In the genomic region with DNA sequence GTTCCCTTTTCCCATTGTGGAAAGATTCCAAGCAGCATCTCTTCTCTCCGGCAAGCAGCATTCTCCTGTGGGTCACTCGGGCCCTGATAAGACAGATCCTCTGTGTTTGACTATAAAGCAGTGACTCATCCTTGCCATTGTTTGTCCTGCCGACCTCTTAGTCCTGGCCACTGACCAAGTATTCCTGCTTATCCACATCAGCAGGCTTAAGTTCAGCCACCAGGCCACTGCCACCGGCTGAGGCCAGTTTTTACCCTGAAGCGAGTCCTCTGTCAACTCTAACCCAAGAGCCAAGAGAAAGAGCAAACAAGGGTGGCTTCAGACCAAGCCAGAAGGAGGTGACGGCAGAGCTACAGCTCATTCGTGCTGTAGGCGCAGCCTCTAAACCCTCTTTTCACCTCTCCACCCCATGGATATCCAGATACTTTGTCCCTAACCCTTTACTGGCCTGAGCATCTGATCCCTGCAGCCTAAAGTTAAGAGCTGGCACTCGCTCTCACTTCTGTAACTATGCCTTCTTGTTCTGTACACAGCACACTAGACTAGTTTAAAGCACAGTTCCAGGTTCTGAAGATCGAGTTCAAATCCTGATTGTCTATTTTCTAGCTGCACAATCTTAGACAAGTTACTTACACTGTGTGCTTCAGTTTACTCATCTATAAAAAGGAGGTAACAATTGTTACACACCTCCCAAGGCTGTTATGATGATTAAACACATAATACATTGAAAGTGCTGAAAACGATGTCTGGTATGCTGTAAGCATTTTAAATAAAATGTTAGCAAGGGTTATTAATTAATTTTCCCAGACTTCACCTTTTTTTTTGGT, we compare ENCODE assay signal across 1 cellular context.
TF ChIP-seq lines count a peak whose summit lies in the region.

No MANE protein-coding gene starts in this region.

TF ChIP-seq in SK-N-SH, 30 proteins besides CTCF, POLR2A, EP300 and RAD21 (continued from another document):
- TF ChIP-seq, protein P1, sequence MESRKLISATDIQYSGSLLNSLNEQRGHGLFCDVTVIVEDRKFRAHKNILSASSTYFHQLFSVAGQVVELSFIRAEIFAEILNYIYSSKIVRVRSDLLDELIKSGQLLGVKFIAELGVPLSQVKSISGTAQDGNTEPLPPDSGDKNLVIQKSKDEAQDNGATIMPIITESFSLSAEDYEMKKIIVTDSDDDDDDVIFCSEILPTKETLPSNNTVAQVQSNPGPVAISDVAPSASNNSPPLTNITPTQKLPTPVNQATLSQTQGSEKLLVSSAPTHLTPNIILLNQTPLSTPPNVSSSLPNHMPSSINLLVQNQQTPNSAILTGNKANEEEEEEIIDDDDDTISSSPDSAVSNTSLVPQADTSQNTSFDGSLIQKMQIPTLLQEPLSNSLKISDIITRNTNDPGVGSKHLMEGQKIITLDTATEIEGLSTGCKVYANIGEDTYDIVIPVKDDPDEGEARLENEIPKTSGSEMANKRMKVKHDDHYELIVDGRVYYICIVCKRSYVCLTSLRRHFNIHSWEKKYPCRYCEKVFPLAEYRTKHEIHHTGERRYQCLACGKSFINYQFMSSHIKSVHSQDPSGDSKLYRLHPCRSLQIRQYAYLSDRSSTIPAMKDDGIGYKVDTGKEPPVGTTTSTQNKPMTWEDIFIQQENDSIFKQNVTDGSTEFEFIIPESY (IDR thresholded peaks at IDR 0.05; ENCODE audit: borderline replicate concordance, low read depth), result 0 out of 2 replicates have a peak, but pooled peaks have one; percentile 25
- peak; percentile 33; the same call in 1 of the 2 replicates for TF ChIP-seq POLR2AphosphoS5 (IDR thresholded peaks at IDR 0.05; ENCODE audit: low read depth, low read length)
- TF ChIP-seq YY1 (IDR thresholded peaks at IDR 0.05; ENCODE audit: low read depth), result no peak
- 0 out of 2 replicates have a peak, but pooled peaks have one; percentile 30 for TF ChIP-seq GATA2 (CRISPR knock-in tag; IDR thresholded peaks at IDR 0.05)
- TF ChIP-seq, protein P2, sequence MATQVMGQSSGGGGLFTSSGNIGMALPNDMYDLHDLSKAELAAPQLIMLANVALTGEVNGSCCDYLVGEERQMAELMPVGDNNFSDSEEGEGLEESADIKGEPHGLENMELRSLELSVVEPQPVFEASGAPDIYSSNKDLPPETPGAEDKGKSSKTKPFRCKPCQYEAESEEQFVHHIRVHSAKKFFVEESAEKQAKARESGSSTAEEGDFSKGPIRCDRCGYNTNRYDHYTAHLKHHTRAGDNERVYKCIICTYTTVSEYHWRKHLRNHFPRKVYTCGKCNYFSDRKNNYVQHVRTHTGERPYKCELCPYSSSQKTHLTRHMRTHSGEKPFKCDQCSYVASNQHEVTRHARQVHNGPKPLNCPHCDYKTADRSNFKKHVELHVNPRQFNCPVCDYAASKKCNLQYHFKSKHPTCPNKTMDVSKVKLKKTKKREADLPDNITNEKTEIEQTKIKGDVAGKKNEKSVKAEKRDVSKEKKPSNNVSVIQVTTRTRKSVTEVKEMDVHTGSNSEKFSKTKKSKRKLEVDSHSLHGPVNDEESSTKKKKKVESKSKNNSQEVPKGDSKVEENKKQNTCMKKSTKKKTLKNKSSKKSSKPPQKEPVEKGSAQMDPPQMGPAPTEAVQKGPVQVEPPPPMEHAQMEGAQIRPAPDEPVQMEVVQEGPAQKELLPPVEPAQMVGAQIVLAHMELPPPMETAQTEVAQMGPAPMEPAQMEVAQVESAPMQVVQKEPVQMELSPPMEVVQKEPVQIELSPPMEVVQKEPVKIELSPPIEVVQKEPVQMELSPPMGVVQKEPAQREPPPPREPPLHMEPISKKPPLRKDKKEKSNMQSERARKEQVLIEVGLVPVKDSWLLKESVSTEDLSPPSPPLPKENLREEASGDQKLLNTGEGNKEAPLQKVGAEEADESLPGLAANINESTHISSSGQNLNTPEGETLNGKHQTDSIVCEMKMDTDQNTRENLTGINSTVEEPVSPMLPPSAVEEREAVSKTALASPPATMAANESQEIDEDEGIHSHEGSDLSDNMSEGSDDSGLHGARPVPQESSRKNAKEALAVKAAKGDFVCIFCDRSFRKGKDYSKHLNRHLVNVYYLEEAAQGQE (IDR thresholded peaks at IDR 0.05; ENCODE audit: low read depth, low read length), result 0 out of 2 replicates have a peak, but pooled peaks have one; percentile 11
- TF ChIP-seq RXRA (IDR thresholded peaks at IDR 0.05; ENCODE audit: borderline replicate concordance, low read depth), result peak; percentile 86
- TF ChIP-seq SIN3A (IDR thresholded peaks at IDR 0.05; ENCODE audit: borderline replicate concordance, low read depth, low read length), result peak; percentile 68; the same call in 1 of the 2 replicates
- no peak for TF ChIP-seq CHD2 (IDR thresholded peaks at IDR 0.05; ENCODE audit: low read length, partially characterized antibody)
- TF ChIP-seq RFX5 (IDR thresholded peaks at IDR 0.05; ENCODE audit: low read length), result no peak
- TF ChIP-seq, protein P3, sequence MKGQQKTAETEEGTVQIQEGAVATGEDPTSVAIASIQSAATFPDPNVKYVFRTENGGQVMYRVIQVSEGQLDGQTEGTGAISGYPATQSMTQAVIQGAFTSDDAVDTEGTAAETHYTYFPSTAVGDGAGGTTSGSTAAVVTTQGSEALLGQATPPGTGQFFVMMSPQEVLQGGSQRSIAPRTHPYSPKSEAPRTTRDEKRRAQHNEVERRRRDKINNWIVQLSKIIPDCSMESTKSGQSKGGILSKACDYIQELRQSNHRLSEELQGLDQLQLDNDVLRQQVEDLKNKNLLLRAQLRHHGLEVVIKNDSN (IDR thresholded peaks at IDR 0.05; ENCODE audit: borderline replicate concordance, low read depth), result no peak
- TF ChIP-seq, protein P4, sequence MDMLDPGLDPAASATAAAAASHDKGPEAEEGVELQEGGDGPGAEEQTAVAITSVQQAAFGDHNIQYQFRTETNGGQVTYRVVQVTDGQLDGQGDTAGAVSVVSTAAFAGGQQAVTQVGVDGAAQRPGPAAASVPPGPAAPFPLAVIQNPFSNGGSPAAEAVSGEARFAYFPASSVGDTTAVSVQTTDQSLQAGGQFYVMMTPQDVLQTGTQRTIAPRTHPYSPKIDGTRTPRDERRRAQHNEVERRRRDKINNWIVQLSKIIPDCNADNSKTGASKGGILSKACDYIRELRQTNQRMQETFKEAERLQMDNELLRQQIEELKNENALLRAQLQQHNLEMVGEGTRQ (IDR thresholded peaks at IDR 0.05; ENCODE audit: borderline replicate concordance, low read depth, low read length), result no peak
- no peak for TF ChIP-seq MXI1 (IDR thresholded peaks at IDR 0.05; ENCODE audit: low read depth, low read length)
